Comparison of ENCODE assay signal across 10 cellular contexts in the genomic region with DNA sequence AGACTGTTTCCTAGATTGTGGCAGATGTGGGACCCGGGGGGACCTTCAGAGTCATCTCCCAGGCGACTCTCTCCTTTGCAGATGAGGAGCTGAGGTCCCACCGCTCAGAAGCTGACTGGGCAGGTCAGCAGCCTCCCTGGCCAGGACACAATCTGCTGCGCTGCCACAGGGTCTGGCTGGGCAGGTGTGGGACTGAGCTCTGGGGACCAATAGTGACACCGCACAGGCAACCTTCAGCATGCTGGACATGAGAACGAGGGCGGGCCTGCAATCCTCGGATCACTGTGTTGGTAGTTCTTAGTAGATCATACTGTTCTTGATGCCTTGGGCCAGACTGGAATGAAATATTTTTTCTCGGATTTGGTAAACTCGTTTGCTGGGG. TPM values are rescaled to one million over a fixed set of nuclear protein-coding genes. Genes with fewer than 3 reads are reported as not detected.
DNase-seq lines count a peak whose midpoint lies in the region; ATAC-seq and TF ChIP-seq lines count a peak whose summit lies in the region.
"Had no signal": no experiment of that assay in that cellular context is flagged by ENCODE, and none has a peak within 500 bp of the region (broad histone marks: within the 10 kb centered on the region; RNA-seq: fewer than 3 reads in every experiment).

No MANE protein-coding gene starts in this region.

- TF ChIP-seq CTCF in fibroblast of mammary gland (conservative IDR thresholded peaks at IDR 0.05; ENCODE audit: control insufficient read depth, insufficient read depth, low read depth, low read length) (no peak), type B pancreatic cell (conservative IDR thresholded peaks at IDR 0.05) (no peak), OCI-LY7 (conservative IDR thresholded peaks at IDR 0.05; ENCODE audit: low read length) (no peak)

- H3K9me3 Mint-ChIP-seq in type B pancreatic cell, result peaks cover 14% of the 10 kb centered on the region
- H3K9me3 Mint-ChIP-seq in naive thymus-derived CD8-positive, alpha-beta T cell, result peaks cover 0 to 43% (median 20%) of the 10 kb centered on the region in 9 donors

- peaks cover 22% of the 10 kb centered on the region for H3K4me1 Mint-ChIP-seq in type B pancreatic cell (ENCODE audit: unreplicated experiment)
- peaks cover 0 to 6% (median 2%) of the 10 kb centered on the region in 4 donors for H3K4me1 Mint-ChIP-seq in naive thymus-derived CD8-positive, alpha-beta T cell

- peaks cover 0 to 8% of the 10 kb centered on the region in 2 donors for H3K4me1 ChIP-seq in muscle layer of duodenum (ENCODE audit: control insufficient read depth in 1 of 2, insufficient read depth in 2 of 2, low read length in 2 of 2)
- no peaks in the 10 kb centered on the region for H3K4me1 ChIP-seq in OCI-LY7 (ENCODE audit: insufficient read depth, low read length, poor library complexity, severe bottlenecking)

- peaks cover 8 to 14% of the 10 kb centered on the region in 2 donors for H3K36me3 ChIP-seq in muscle layer of duodenum (ENCODE audit: control insufficient read depth in 1 of 2, insufficient read depth in 2 of 2, low read length in 2 of 2)
- peaks cover 28% of the 10 kb centered on the region for H3K36me3 ChIP-seq in OCI-LY7 (ENCODE audit: insufficient read depth, low read length)

- ATAC-seq in SK-N-SH treated with all-trans-retinoic acid at 6 μM for 48 hours (peak; percentile 40; the same call in 2 of the 3 replicates), HG02623 (IDR thresholded peaks at IDR 0.05; ENCODE audit: unreplicated experiment) (no peak)
- ATAC-seq in naive thymus-derived CD8-positive, alpha-beta T cell, result no peak
- no peak for ATAC-seq in stimulated activated naive CD8-positive, alpha-beta T cell treated with anti-CD3 and anti-CD28 coated beads, Interleukin-15, Interleukin-2, amounts not matched to agents 100 U/mL and 50 U/mL, for 24 hours

- H3K27me3 Mint-ChIP-seq in type B pancreatic cell, result no peaks in the 10 kb centered on the region
- H3K27me3 Mint-ChIP-seq in naive thymus-derived CD8-positive, alpha-beta T cell, result peaks cover 2 to 15% (median 4%) of the 10 kb centered on the region in 5 donors

- peak overlapping the region; percentile 87 for H3K27ac Mint-ChIP-seq in type B pancreatic cell
- H3K27ac Mint-ChIP-seq in naive thymus-derived CD8-positive, alpha-beta T cell, result no peak overlapping the region

- no peak overlapping the region for H3K4me2 ChIP-seq in OCI-LY7 (ENCODE audit: low read length)
- H3K4me2 ChIP-seq: KMS-11 had no signal

- H3K9me3 ChIP-seq in muscle layer of duodenum (ENCODE audit: control insufficient read depth in 1 of 2, low read length in 2 of 2) (peaks cover 5 to 7% of the 10 kb centered on the region in 2 donors), OCI-LY7 (ENCODE audit: low read length) (peaks cover 17% of the 10 kb centered on the region)

- H3K27me3 ChIP-seq in muscle layer of duodenum (ENCODE audit: low read depth, low read length), result no peaks in the 10 kb centered on the region

- no peaks in the 10 kb centered on the region for H4K20me1 ChIP-seq in OCI-LY7 (ENCODE audit: insufficient read depth, low read length)

- no peaks in the 10 kb centered on the region for H3K79me2 ChIP-seq in OCI-LY7 (ENCODE audit: insufficient read depth, low read depth, low read length)

- H2AFZ ChIP-seq in OCI-LY7 (ENCODE audit: low read length), result no peak overlapping the region

- POLR2A ChIA-PET in naive thymus-derived CD8-positive, alpha-beta T cell (lab: Charles Lee), result no interaction called here
- POLR2A ChIA-PET in OCI-LY7 (lab: Charles Lee), result interaction anchor here (0.6 kb wide), 1 partner anchor 221 kb away, joined by 3 read pairs; no protein-coding TSS in a partner anchor

- H3K4me3 Mint-ChIP-seq in type B pancreatic cell, result peak overlapping the region; percentile 83
- H3K4me3 Mint-ChIP-seq in naive thymus-derived CD8-positive, alpha-beta T cell, result no peak overlapping the region

- H3K9me2 ChIP-seq in OCI-LY7 (ENCODE audit: insufficient read depth, low read length), result no peaks in the 10 kb centered on the region

- H3K27ac ChIP-seq in muscle layer of duodenum (ENCODE audit: low read length) (peak overlapping the region; percentile 93), OCI-LY7 (ENCODE audit: low read depth, low read length, poor library complexity, severe bottlenecking) (no peak overlapping the region)
- H3K27ac ChIP-seq: KMS-11 had no signal

- DNase-seq in fibroblast of mammary gland (ENCODE audit: low read depth) (no peak), type B pancreatic cell (ENCODE audit: extremely low spot score, unreplicated experiment) (no peak), OCI-LY7 (ENCODE audit: low spot score) (no peak)
- DNase-seq in naive thymus-derived CD8-positive, alpha-beta T cell, result no peak
- no peak for DNase-seq in stimulated activated naive CD8-positive, alpha-beta T cell treated with anti-CD3 and anti-CD28 coated beads, Interleukin-15, Interleukin-2, amounts not matched to agents 100 U/mL and 50 U/mL, for 24 hours
- DNase-seq: activated CD4-positive, alpha-beta T cell treated with anti-CD3 and anti-CD28 coated beads for 48 hours had no signal

- peak overlapping the region; percentile 20 for H3K4me3 ChIP-seq in fibroblast of mammary gland (ENCODE audit: control insufficient read depth, low read depth, low read length)
- peak overlapping the region; percentile 4 to 32 for H3K4me3 ChIP-seq in muscle layer of duodenum (ENCODE audit: low read depth in 1 of 2, low read length in 2 of 2)
- H3K4me3 ChIP-seq in OCI-LY7 (ENCODE audit: low read depth, low read length, poor library complexity, severe bottlenecking), result no peak overlapping the region

- intact Hi-C loops in OCI-LY7 (cut with micrococcal nuclease; ENCODE audit: unreplicated experiment), result no loop called here

- CTCF ChIA-PET in OCI-LY7 (lab: Charles Lee; ENCODE audit: unreplicated experiment), result no interaction called here

- no TSS peak for BruUV-seq in OCI-LY7 (replicated peaks; lab: Mats Ljungman, UMichigan)

- H3K36me3 Mint-ChIP-seq in type B pancreatic cell, result peaks cover 28% of the 10 kb centered on the region
- peaks cover 18 to 30% (median 26%) of the 10 kb centered on the region in 3 donors for H3K36me3 Mint-ChIP-seq in naive thymus-derived CD8-positive, alpha-beta T cell

TF ChIP-seq in SK-N-SH treated with all-trans-retinoic acid at 6 μM for 48 hours, 23 proteins besides CTCF, POLR2A, EP300 and RAD21:
- TF ChIP-seq CSDC2 (CRISPR knock-in tag; IDR thresholded peaks at IDR 0.05) (0 out of 2 replicates have a peak, but pooled peaks have one; percentile 11), ESRRG (CRISPR knock-in tag; IDR thresholded peaks at IDR 0.05) (no peak)
- TF ChIP-seq, protein P1, sequence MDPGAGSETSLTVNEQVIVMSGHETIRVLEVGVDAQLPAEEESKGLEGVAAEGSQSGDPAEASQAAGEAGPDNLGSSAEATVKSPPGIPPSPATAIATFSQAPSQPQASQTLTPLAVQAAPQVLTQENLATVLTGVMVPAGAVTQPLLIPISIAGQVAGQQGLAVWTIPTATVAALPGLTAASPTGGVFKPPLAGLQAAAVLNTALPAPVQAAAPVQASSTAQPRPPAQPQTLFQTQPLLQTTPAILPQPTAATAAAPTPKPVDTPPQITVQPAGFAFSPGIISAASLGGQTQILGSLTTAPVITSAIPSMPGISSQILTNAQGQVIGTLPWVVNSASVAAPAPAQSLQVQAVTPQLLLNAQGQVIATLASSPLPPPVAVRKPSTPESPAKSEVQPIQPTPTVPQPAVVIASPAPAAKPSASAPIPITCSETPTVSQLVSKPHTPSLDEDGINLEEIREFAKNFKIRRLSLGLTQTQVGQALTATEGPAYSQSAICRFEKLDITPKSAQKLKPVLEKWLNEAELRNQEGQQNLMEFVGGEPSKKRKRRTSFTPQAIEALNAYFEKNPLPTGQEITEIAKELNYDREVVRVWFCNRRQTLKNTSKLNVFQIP (CRISPR knock-in tag; IDR thresholded peaks at IDR 0.05; ENCODE audit: borderline replicate concordance, low read depth), result no peak

RNA-seq across cellular contexts. Expression of a gene that starts 20.5 kb away (rescaled TPM):
- 0.67 and 1.3 TPM in 2 replicates for total RNA-seq in type B pancreatic cell (ENCODE audit: low replicate concordance)
- total RNA-seq in naive thymus-derived CD8-positive, alpha-beta T cell, result 1 to 10 TPM in 1 of 2 experiments, under 1 TPM in 1; 0.39 to 1.2 TPM
- under 1 TPM; 0.35 to 0.69 (median 0.65) TPM for polyA plus RNA-seq in naive thymus-derived CD8-positive, alpha-beta T cell
- total RNA-seq in OCI-LY7 (2014; rRNA removed; shearing (Covaris generic)), result 0.09 and 0.26 TPM in 2 replicates
- total RNA-seq in OCI-LY7 (2022), result not detected in 2 replicates

RNA-seq across cellular contexts. Expression of a gene that starts 50.6 kb away (rescaled TPM):
- total RNA-seq in type B pancreatic cell (ENCODE audit: low replicate concordance), result 13.0 and 83.0 TPM in 2 replicates
- total RNA-seq in naive thymus-derived CD8-positive, alpha-beta T cell, result under 1 TPM; 0.47 to 0.85 TPM
- 1 to 10 TPM in 1 of 3 donors, under 1 TPM in 2; 0.67 to 1.2 (median 0.81) TPM for polyA plus RNA-seq in naive thymus-derived CD8-positive, alpha-beta T cell
- total RNA-seq in OCI-LY7 (2014; rRNA removed; shearing (Covaris generic)), result 0.13 and 0.44 TPM in 2 replicates
- total RNA-seq in OCI-LY7 (2022), result 0.51 and 0.65 TPM in 2 replicates

RNA-seq across cellular contexts. Expression of a gene that starts 59.2 kb away (rescaled TPM):
- total RNA-seq in type B pancreatic cell (ENCODE audit: low replicate concordance) (79.2 and 81.0 TPM in 2 replicates), OCI-LY7 (2022) (93.2 and 98.8 TPM in 2 replicates)
- total RNA-seq in naive thymus-derived CD8-positive, alpha-beta T cell, result 10 to 100 TPM; 31.2 to 33.7 TPM
- 10 to 100 TPM; 43.7 to 48.8 (median 48.6) TPM for polyA plus RNA-seq in naive thymus-derived CD8-positive, alpha-beta T cell
- 57.6 and 88.0 TPM in 2 replicates for total RNA-seq in OCI-LY7 (2014; rRNA removed; shearing (Covaris generic))
